In genomic region chr6:162678896-162679295, GRCh38 we compare ENCODE assay signal across 1 cellular context. TPM values are rescaled to one million over a fixed set of nuclear protein-coding genes. Genes with fewer than 3 reads are reported as not detected.
"Had no signal": no experiment of that assay in that cellular context is flagged by ENCODE, and none has a peak within 500 bp of the region (broad histone marks: within the 10 kb centered on the region; RNA-seq: fewer than 3 reads in every experiment).

No MANE protein-coding gene starts in this region.

RNA-seq across cellular contexts. Expression of gene PACRG, which starts 48.9 kb away (rescaled TPM):
- polyA plus RNA-seq: smooth muscle cell had no signal
